Comparison of ENCODE assay signal across 32 cellular contexts in the genomic region with DNA sequence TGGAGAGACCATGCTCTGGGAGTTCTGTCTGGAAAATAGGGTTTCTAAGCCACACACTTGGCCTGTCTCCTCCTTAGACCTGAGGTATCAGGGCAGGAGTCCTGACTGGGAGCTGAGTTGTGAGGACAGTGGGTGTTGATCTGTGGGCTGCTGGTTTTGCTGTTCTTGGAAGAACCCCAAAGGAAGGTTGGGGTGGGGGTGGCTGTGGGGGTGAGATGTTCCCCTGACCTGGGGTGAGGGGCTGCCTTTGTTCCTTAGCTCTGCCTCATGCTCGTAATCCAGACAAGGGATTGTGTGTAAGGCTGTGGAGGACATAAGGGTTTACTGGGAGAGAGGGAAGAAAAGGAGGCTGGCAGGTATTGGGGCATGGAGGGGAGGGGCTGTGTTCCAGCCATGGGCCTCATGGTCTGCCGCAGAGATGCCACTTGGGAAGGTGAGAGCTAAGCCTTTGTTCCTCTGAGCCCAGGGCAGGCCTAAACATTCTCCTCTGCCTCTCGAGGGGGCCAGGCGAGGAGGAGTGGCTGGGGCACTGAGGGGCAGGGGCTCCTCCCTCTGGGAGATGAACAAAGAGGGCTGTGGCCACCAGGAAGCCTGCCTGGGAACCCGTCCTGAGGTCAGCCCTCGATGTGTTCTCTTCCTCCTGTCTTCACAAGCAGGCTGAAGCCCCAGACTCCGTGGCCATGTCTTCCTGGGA. TPM values are rescaled to one million over a fixed set of nuclear protein-coding genes. Genes with fewer than 3 reads are reported as not detected.
"Had no signal": no experiment of that assay in that cellular context is flagged by ENCODE, and none has a peak within 500 bp of the region (broad histone marks: within the 10 kb centered on the region; RNA-seq: fewer than 3 reads in every experiment).

No MANE protein-coding gene starts in this region.

- H3K9me3 ChIP-seq: adrenal gland, ascending aorta, tibial nerve had no signal

- H3K4me3 ChIP-seq: adrenal gland, ascending aorta, cardiac muscle cell, coronary artery, dorsolateral prefrontal cortex, smooth muscle cell, tibial nerve had no signal

- H3K27ac Mint-ChIP-seq: activated naive CD4-positive, alpha-beta T cell treated with anti-CD3 and anti-CD28 coated beads for 36 hours; activated T-helper 2 cell treated with anti-CD3 and anti-CD28 coated beads, Interferon-gamma antibody, Interleukin-2, Interleukin-4, amounts not matched to agents 10 μg/mL and 5 μg/mL and 100 μg/mL, durations not matched to agents 14 hours and 24 hours and 36 hours; mesothelial cell of epicardium; progenitor cell of endocrine pancreas; T-helper 17 cell had no signal

- ATAC-seq: activated CD4-positive, CD25-positive, alpha-beta regulatory T cell treated with anti-CD3 and anti-CD28 coated beads, Interleukin-2, amount 50 U/mL, for 24 hours; left ventricle myocardium superior; SK-N-SH treated with all-trans-retinoic acid at 6 μM for 48 hours; T-helper 17 cell had no signal

- DNase-seq: activated CD4-positive, alpha-beta T cell treated with anti-CD3 and anti-CD28 coated beads for 48 hours; activated CD4-positive, alpha-beta T cell treated with anti-CD3 and anti-CD28 coated beads, Interleukin-2, amount 50 U/mL, for 48 hours; activated CD8-positive, alpha-beta memory T cell treated with anti-CD3 and anti-CD28 coated beads, Interleukin-2, amount 50 U/mL, for 48 hours; activated naive CD4-positive, alpha-beta T cell treated with anti-CD3 and anti-CD28 coated beads for 36 hours; activated naive CD8-positive, alpha-beta T cell treated with anti-CD3 and anti-CD28 coated beads for 36 hours; activated T-cell treated with anti-CD3 and anti-CD28 coated beads, Interleukin-2, amount 50 U/mL, for 48 hours; adrenal gland; effector memory CD4-positive, alpha-beta T cell; glutamatergic neuron; islet precursor cell; left ventricle myocardium superior; naive B cell; stimulated activated CD4-positive, alpha-beta T cell treated with anti-CD3 and anti-CD28 coated beads, Interleukin-15, amount 100 ng/mL, for 24 hours; stimulated activated CD4-positive, alpha-beta T cell treated with anti-CD3 and anti-CD28 coated beads, Interleukin-2, amount 100 ng/mL, for 24 hours; stimulated activated naive CD4-positive, alpha-beta T cell; T-helper 17 cell; T1000; WERI-Rb-1 had no signal

- H3K9me3 Mint-ChIP-seq: activated naive CD4-positive, alpha-beta T cell treated with anti-CD3 and anti-CD28 coated beads for 36 hours; activated naive CD8-positive, alpha-beta T cell treated with anti-CD3 and anti-CD28 coated beads for 36 hours; activated T-helper 2 cell treated with anti-CD3 and anti-CD28 coated beads, Interferon-gamma antibody, Interleukin-2, Interleukin-4, amounts not matched to agents 10 μg/mL and 5 μg/mL and 100 μg/mL, durations not matched to agents 14 hours and 24 hours and 36 hours; mesothelial cell of epicardium had no signal

- H3K4me2 ChIP-seq: smooth muscle cell had no signal

- H3K4me3 Mint-ChIP-seq: activated naive CD4-positive, alpha-beta T cell treated with anti-CD3 and anti-CD28 coated beads for 36 hours; activated naive CD8-positive, alpha-beta T cell treated with anti-CD3 and anti-CD28 coated beads for 36 hours; brain; mesothelial cell of epicardium; naive B cell; T-helper 17 cell had no signal

- H3K36me3 ChIP-seq: adrenal gland, ascending aorta, cardiac muscle cell, tibial nerve, WERI-Rb-1 had no signal

- H3K27me3 ChIP-seq: ascending aorta, cardiac muscle cell had no signal

- H3K4me1 ChIP-seq: adrenal gland, ascending aorta, tibial nerve had no signal

- H3K36me3 Mint-ChIP-seq: activated naive CD8-positive, alpha-beta T cell treated with anti-CD3 and anti-CD28 coated beads for 36 hours; brain; mesothelial cell of epicardium; naive B cell had no signal

- H3K27ac ChIP-seq: adrenal gland, ascending aorta, cardiac muscle cell, coronary artery, dorsolateral prefrontal cortex, tibial nerve, WERI-Rb-1 had no signal

RNA-seq across cellular contexts. Expression of a gene that starts 4.4 kb away (rescaled TPM):
- polyA plus RNA-seq: adrenal gland, cardiac muscle cell, neural cell, smooth muscle cell, urinary bladder had no signal

RNA-seq across cellular contexts. Expression of a gene that starts 7.3 kb away (rescaled TPM):
- polyA plus RNA-seq: cardiac muscle cell, smooth muscle cell had no signal
